Comparison of ENCODE assay signal across 20 cellular contexts in the genomic region with DNA sequence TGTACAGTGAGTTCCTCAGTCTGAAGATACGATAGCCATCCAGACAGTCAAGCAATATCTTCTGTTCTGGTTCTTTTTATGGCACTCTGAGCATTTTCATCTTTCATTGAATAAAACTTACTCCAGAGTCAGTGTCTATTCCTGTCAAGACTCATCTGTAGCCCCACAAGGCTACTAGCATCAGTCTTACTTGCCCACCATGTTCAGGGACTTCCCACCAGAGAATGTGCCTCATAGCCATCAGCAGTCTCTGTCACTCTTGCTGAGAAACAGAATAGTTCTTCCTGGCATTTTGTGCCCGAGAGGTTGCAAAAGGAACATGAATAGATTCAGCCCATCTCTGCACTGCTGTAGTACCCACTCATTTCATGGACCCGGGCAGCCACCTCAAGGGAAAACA. TPM values are rescaled to one million over a fixed set of nuclear protein-coding genes. Genes with fewer than 3 reads are reported as not detected.
A peak's percentile ranks its signal among the peaks of the same experiment; 100 is the strongest.
DNase-seq lines count a peak whose midpoint lies in the region; ATAC-seq and TF ChIP-seq lines count a peak whose summit lies in the region.
"Had no signal": no experiment of that assay in that cellular context is flagged by ENCODE, and none has a peak within 500 bp of the region (broad histone marks: within the 10 kb centered on the region; RNA-seq: fewer than 3 reads in every experiment).

No MANE protein-coding gene starts in this region.

- intact Hi-C loops in natural killer cell (cut with micrococcal nuclease) = loop anchor here (5.0 kb wide), 1 partner anchor 78 kb away; no protein-coding TSS in a partner anchor

- peak in 2 of 3 donors; percentile 44 to 57 for ATAC-seq in natural killer cell
- ATAC-seq in GM19035 (IDR thresholded peaks at IDR 0.05; ENCODE audit: unreplicated experiment) = no peak
- ATAC-seq: A549 had no signal

- H3K4me2 ChIP-seq in BLaER1 treated with 17β-estradiol and CSF1 and Interleukin-3, amounts not matched to agents 10 nM and 100 nM = peak overlapping the region in 7 of 11 experiments; percentile 35 to 83 (median 66); a peak in 14 of 22 replicates
- H3K4me2 ChIP-seq in OCI-LY3 (ENCODE audit: low read length) = 0 out of 2 replicates have a peak overlapping the region, but pooled peaks have one; percentile 28
- H3K4me2 ChIP-seq: A549 had no signal

- H3K4me3 ChIP-seq in BLaER1 treated with 17β-estradiol and CSF1 and Interleukin-3, amounts not matched to agents 10 nM and 100 nM = no peak overlapping the region
- H3K4me3 ChIP-seq in OCI-LY3 (ENCODE audit: low read length) = no peak overlapping the region
- H3K4me3 ChIP-seq: A549, HAP-1 had no signal

- no peaks in the 10 kb centered on the region for H3K79me2 ChIP-seq in OCI-LY3 (ENCODE audit: low read length)

- no peaks in the 10 kb centered on the region for H3K36me3 Mint-ChIP-seq in natural killer cell
- H3K36me3 Mint-ChIP-seq in glutamatergic neuron (ENCODE audit: unreplicated experiment) = no peaks in the 10 kb centered on the region
- H3K36me3 Mint-ChIP-seq: CD4-positive, alpha-beta memory T cell had no signal

- 0 out of 22 replicates have a peak, but pooled peaks cover 0 to 5% (median 0%) of the 10 kb centered on the region in 11 experiments for H3K9me3 ChIP-seq in BLaER1 treated with 17β-estradiol and CSF1 and Interleukin-3, amounts not matched to agents 10 nM and 100 nM (replicated peaks in 1 of 11)
- no peaks in the 10 kb centered on the region for H3K9me3 ChIP-seq in OCI-LY3 (ENCODE audit: insufficient read depth, low read length)
- H3K9me3 ChIP-seq: A549, BE2C, HAP-1 had no signal

- no peak for DNase-seq in natural killer cell
- no peak for DNase-seq in glutamatergic neuron
- DNase-seq in OCI-M1 (lab: John Stamatoyannopoulos, UW) = no peak
- DNase-seq: 8988T; ACHN; BE2C; C1 segment of cervical spinal cord; Calu3; CD4-positive, alpha-beta memory T cell; COR-L47; DMS53; DMS79 treated with DMSO at 0.1 percent for 48 hours; GOT3; HFFc6 had no signal

- H3K27me3 Mint-ChIP-seq in natural killer cell (ENCODE audit: low read depth in 2 of 2) (no peaks in the 10 kb centered on the region), glutamatergic neuron (ENCODE audit: unreplicated experiment) (no peaks in the 10 kb centered on the region)

- no peaks in the 10 kb centered on the region for H3K36me3 ChIP-seq in BLaER1 treated with 17β-estradiol and CSF1 and Interleukin-3, amounts not matched to agents 10 nM and 100 nM
- no peaks in the 10 kb centered on the region for H3K36me3 ChIP-seq in OCI-LY3 (replicated peaks; ENCODE audit: low read depth, low read length)
- H3K36me3 ChIP-seq: BE2C, HAP-1 had no signal

- H2AFZ ChIP-seq in OCI-LY3 (ENCODE audit: low read depth, low read length) = peak overlapping the region; percentile 65; the same call in 1 of the 2 replicates

- no peaks in the 10 kb centered on the region for H4K20me1 ChIP-seq in BLaER1 treated with 17β-estradiol and CSF1 and Interleukin-3, amounts not matched to agents 10 nM and 100 nM
- no peaks in the 10 kb centered on the region for H4K20me1 ChIP-seq in OCI-LY3 (ENCODE audit: insufficient read depth, low read length)

- no peaks in the 10 kb centered on the region for H3K9me3 Mint-ChIP-seq in natural killer cell
- H3K9me3 Mint-ChIP-seq in glutamatergic neuron (ENCODE audit: unreplicated experiment) = peaks cover 3% of the 10 kb centered on the region
- H3K9me3 Mint-ChIP-seq: CD4-positive, alpha-beta memory T cell had no signal

- H3K4me3 Mint-ChIP-seq in natural killer cell (peak overlapping the region; percentile 62), glutamatergic neuron (ENCODE audit: unreplicated experiment) (no peak overlapping the region)
- H3K4me3 Mint-ChIP-seq: CD4-positive, alpha-beta memory T cell; HFFc6 had no signal

- peaks cover 0 to 35% (median 19%) of the 10 kb centered on the region in 10 experiments; a peak in 12 of 20 replicates for H3K4me1 ChIP-seq in BLaER1 treated with 17β-estradiol and CSF1 and Interleukin-3, amounts not matched to agents 10 nM and 100 nM
- H3K4me1 ChIP-seq in OCI-LY3 (ENCODE audit: low read length) = peaks cover 7% of the 10 kb centered on the region
- H3K4me1 ChIP-seq: BE2C, HAP-1 had no signal

- no peaks in the 10 kb centered on the region for H3K27me3 ChIP-seq in BLaER1 treated with 17β-estradiol and CSF1 and Interleukin-3, amounts not matched to agents 10 nM and 100 nM
- H3K27me3 ChIP-seq in OCI-LY3 (ENCODE audit: low read depth, low read length) = no peaks in the 10 kb centered on the region

- peak overlapping the region in 5 of 11 experiments; percentile 8 to 76 (median 57); a peak in 8 of 22 replicates for H3K27ac ChIP-seq in BLaER1 treated with 17β-estradiol and CSF1 and Interleukin-3, amounts not matched to agents 10 nM and 100 nM
- no peak overlapping the region for H3K27ac ChIP-seq in OCI-LY3 (ENCODE audit: low read length)
- H3K27ac ChIP-seq: A549 had no signal

- TF ChIP-seq CTCF in OCI-LY3 (IDR thresholded peaks at IDR 0.05; ENCODE audit: low read depth, low read length) (no peak), natural killer cell (IDR thresholded peaks at IDR 0.05) (no peak), glutamatergic neuron (IDR thresholded peaks at IDR 0.05; ENCODE audit: partially characterized antibody, unreplicated experiment) (no peak)

- H3K4me1 Mint-ChIP-seq in natural killer cell = peaks cover 52 to 64% of the 10 kb centered on the region in 2 donors
- H3K4me1 Mint-ChIP-seq in glutamatergic neuron (ENCODE audit: low read depth, unreplicated experiment) = peaks cover 1% of the 10 kb centered on the region

- peak overlapping the region in 1 of 11 experiments; percentile 44; a peak in 2 of 22 replicates for H3K9ac ChIP-seq in BLaER1 treated with 17β-estradiol and CSF1 and Interleukin-3, amounts not matched to agents 10 nM and 100 nM
- no peak overlapping the region for H3K9ac ChIP-seq in OCI-LY3 (ENCODE audit: low read length)

- H3K27ac Mint-ChIP-seq in natural killer cell = peak overlapping the region; percentile 63 to 72
- H3K27ac Mint-ChIP-seq in glutamatergic neuron (ENCODE audit: unreplicated experiment) = no peak overlapping the region
- H3K27ac Mint-ChIP-seq: HFFc6 had no signal

RNA-seq across cellular contexts. Expression of a gene that starts 12.7 kb away (rescaled TPM):
- total RNA-seq in natural killer cell = 10 to 100 TPM in 2 of 3 donors, 1 to 10 TPM in 1; 8.4 to 16.1 (median 13.0) TPM
- total RNA-seq in glutamatergic neuron (ENCODE audit: unreplicated experiment) = 25.1 TPM
- total RNA-seq: G401 had no signal

RNA-seq across cellular contexts. Expression of a gene that starts 44.0 kb away (rescaled TPM):
- total RNA-seq in natural killer cell (not detected), glutamatergic neuron (ENCODE audit: unreplicated experiment) (not detected)
- total RNA-seq: CD4-positive, alpha-beta memory T cell; G401 had no signal
